ENCODE assay signal across 8 cellular contexts in the genomic region with DNA sequence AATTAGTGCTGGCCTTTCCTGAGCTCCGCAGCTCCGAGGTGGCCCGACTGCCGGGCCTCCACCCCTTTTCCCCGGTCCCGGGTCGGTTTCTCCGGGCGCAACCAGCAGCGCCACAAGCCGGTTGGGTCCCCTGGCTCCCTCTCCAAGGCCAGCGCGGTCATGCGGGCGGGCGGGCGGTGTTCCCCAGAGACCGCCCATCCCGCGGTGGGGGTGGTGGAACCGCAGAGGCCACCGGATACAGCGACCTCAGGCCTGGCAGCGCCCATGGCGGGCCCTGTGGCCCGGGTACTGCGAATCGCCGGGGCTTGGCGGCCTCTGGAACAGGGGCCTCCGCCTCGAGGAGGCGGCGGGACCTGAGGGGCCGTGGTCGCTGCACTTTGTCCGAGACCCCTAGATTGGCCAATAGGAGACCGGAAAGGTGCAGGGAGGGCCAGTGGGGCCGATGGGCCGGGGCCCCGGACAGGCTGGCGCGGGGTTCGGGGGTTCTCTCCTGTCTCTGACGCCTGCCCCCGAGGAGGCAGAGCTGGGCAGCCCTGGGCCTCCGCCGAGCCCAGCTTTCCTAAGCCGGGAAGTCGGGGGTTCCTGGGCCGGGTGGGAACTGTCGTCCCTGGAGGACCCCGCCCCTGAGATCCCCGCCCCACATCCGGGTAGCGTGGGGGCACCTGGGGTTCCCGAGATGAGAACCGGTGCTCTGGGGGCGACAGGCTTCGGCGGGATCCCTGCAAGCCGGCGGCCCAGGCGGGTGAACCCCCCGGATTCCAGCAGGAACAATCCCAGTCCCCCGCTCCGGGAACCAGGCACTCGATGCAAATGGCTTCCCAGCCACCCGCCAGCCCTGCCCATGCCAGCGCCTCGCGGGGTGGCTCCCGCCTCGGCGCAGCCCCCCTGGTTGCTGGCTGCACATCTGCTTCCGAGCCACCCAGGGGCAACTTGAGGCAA.
DNase-seq lines count a peak whose midpoint lies in the region; ATAC-seq, FAIRE-seq and TF ChIP-seq lines count a peak whose summit lies in the region.

No MANE protein-coding gene starts in this region.

- DNase-seq in GM06990 (ENCODE audit: extremely low read depth, insufficient read length) (peak; percentile 58), fibroblast of mammary gland (ENCODE audit: low read depth) (peak; percentile 39), HTR-8/SVneo (ENCODE audit: insufficient read length, low spot score) (no peak), GF-D8 (lab: John Stamatoyannopoulos, UW) (no peak)
- DNase-seq in activated CD8-positive, alpha-beta memory T cell treated with anti-CD3 and anti-CD28 coated beads for 24 hours: peak; percentile 78

- TF ChIP-seq CTCF in GM06990 (IDR thresholded peaks at IDR 0.05; ENCODE audit: insufficient read depth, low read length, poor library complexity, severe bottlenecking): no peak
- no peak for TF ChIP-seq CTCF in fibroblast of mammary gland (conservative IDR thresholded peaks at IDR 0.05; ENCODE audit: control insufficient read depth, insufficient read depth, low read depth, low read length)

- no peaks in the 10 kb centered on the region for H3K36me3 ChIP-seq in GM06990 (ENCODE audit: control insufficient read depth, insufficient read depth, low read length)
- H3K36me3 ChIP-seq in mucosa of stomach (ENCODE audit: control insufficient read depth, insufficient read depth, low read length): no peaks in the 10 kb centered on the region
- H3K36me3 ChIP-seq in stomach smooth muscle (ENCODE audit: control insufficient read depth in 2 of 2, insufficient read depth in 2 of 2, low read length in 2 of 2): no peaks in the 10 kb centered on the region

- H3K4me3 ChIP-seq in GM06990 (replicated peaks; ENCODE audit: low read depth, low read length): peak overlapping the region; percentile 39
- H3K4me3 ChIP-seq in fibroblast of mammary gland (ENCODE audit: control insufficient read depth, low read depth, low read length): peak overlapping the region; percentile 54
- H3K4me3 ChIP-seq in mucosa of stomach (ENCODE audit: low read length): peak overlapping the region; percentile 56
- H3K4me3 ChIP-seq in stomach smooth muscle (ENCODE audit: low read length in 2 of 2): peak overlapping the region; percentile 47 to 76

- peak overlapping the region; percentile 82 for H3K9ac ChIP-seq in mucosa of stomach (ENCODE audit: low read length)
- peak overlapping the region; percentile 85 to 89 for H3K9ac ChIP-seq in stomach smooth muscle (ENCODE audit: low read length in 2 of 2)

- H3K9me3 ChIP-seq in mucosa of stomach (ENCODE audit: control insufficient read depth, low read length) (no peaks in the 10 kb centered on the region), stomach smooth muscle (ENCODE audit: control insufficient read depth in 2 of 2, low read length in 2 of 2) (no peaks in the 10 kb centered on the region)

- no peak for FAIRE-seq in HTR-8/SVneo (lab: Jason Lieb, UNC)

- H3K4me1 ChIP-seq in mucosa of stomach (ENCODE audit: control insufficient read depth, insufficient read depth, low read length): peaks cover 13% of the 10 kb centered on the region
- H3K4me1 ChIP-seq in stomach smooth muscle (ENCODE audit: control insufficient read depth, insufficient read depth, low read length): peaks cover 25% of the 10 kb centered on the region

- peak overlapping the region; percentile 74 for H3K27ac ChIP-seq in stomach smooth muscle (ENCODE audit: low read length)

- peaks cover 5% of the 10 kb centered on the region; the same call in 1 of the 2 replicates for H3K27me3 ChIP-seq in GM06990 (replicated peaks; ENCODE audit: control insufficient read depth, insufficient read depth, low read length)
- H3K27me3 ChIP-seq in mucosa of stomach (ENCODE audit: control insufficient read depth, insufficient read depth, low read length): no peaks in the 10 kb centered on the region
- H3K27me3 ChIP-seq in stomach smooth muscle (ENCODE audit: control insufficient read depth in 1 of 2, insufficient read depth in 2 of 2, low read length in 2 of 2): no peaks in the 10 kb centered on the region

- ATAC-seq in HG03108 (IDR thresholded peaks at IDR 0.05; ENCODE audit: unreplicated experiment): peak; percentile 68

Comparison
In these comparisons a context has a peak if more than half of its experiments do, and no peak if none do; other contexts are left out.
1. DNase-seq: peak in GM06990 (single experiment), activated CD8-positive, alpha-beta memory T cell treated with anti-CD3 and anti-CD28 coated beads for 24 hours (single experiment) and fibroblast of mammary gland (single experiment); none in HTR-8/SVneo (single experiment) and GF-D8 (single experiment).
2. Peak in every context shown above with its lines, with median percentiles within 50 percentile points of each other: H3K4me3 ChIP-seq.